ENCODE assay signal across 8 cellular contexts in genomic region chr6:150599199-150600002, GRCh38. TPM values are rescaled to one million over a fixed set of nuclear protein-coding genes. Genes with fewer than 3 reads are reported as not detected.
DNase-seq lines count a peak whose midpoint lies in the region; ATAC-seq, FAIRE-seq and TF ChIP-seq lines count a peak whose summit lies in the region.

Gene PLEKHG1, plus strand, starts transcription at chr6:150599885. Its CDS starts 133,797 bp downstream, at chr6:150733682.

- H3K4me2 ChIP-seq in keratinocyte (ENCODE audit: control insufficient read depth, extremely low read depth, insufficient read depth, low read depth, low read length), result peak within 1 kb of the TSS; percentile 84

- H3K27ac ChIP-seq in keratinocyte (ENCODE audit: control insufficient read depth, insufficient read depth, low read length), result no peak within 1 kb of the TSS

- DNase-seq in GM03348 (ENCODE audit: low spot score) (peak; percentile 83), Kasumi-1 (lab: John Stamatoyannopoulos, UW) (peak; percentile 40 to 50), keratinocyte (ENCODE audit: low read depth, low spot score) (no peak), D721Med (ENCODE audit: insufficient read length, low spot score) (no peak)
- peak; percentile 21 to 50 for DNase-seq in central memory CD8-positive, alpha-beta T cell (ENCODE audit: low spot score in 2 of 2)
- peak; percentile 24 to 47 (median 25) for DNase-seq in stimulated activated CD4-positive, alpha-beta T cell treated with anti-CD3 and anti-CD28 coated beads, Interleukin-12 subunit alpha, Interleukin-12 subunit beta, amount 100 ng/mL, for 48 hours (ENCODE audit: low read depth in 2 of 3, low spot score in 1 of 3)

- peak within 1 kb of the TSS; percentile 88 for H3K27ac Mint-ChIP-seq in central memory CD8-positive, alpha-beta T cell (ENCODE audit: low read depth)

- peaks cover 18% of the 10 kb centered on the region for H3K4me1 Mint-ChIP-seq in central memory CD8-positive, alpha-beta T cell

- no peaks in the 10 kb centered on the region for H4K20me1 ChIP-seq in keratinocyte (ENCODE audit: control insufficient read depth, extremely low read depth, insufficient read depth, low read length)

- H3K79me2 ChIP-seq in keratinocyte (ENCODE audit: control insufficient read depth, insufficient read depth, low read length), result no peaks in the 10 kb centered on the region

- peaks cover 6% of the 10 kb centered on the region for H3K36me3 Mint-ChIP-seq in central memory CD8-positive, alpha-beta T cell (ENCODE audit: insufficient read depth)

- ATAC-seq in GM21825 (IDR thresholded peaks at IDR 0.05; ENCODE audit: unreplicated experiment), result peak; percentile 76
- ATAC-seq in central memory CD8-positive, alpha-beta T cell (replicated peaks; ENCODE audit: extremely low read depth, poor library complexity, severe bottlenecking), result peak; percentile 68

- H3K9me3 Mint-ChIP-seq in central memory CD8-positive, alpha-beta T cell, result no peaks in the 10 kb centered on the region

- dilution Hi-C loops in keratinocyte (cut with MboI; ENCODE audit: extremely low pct_ligation_motif_present, low sequenced_read_pairs), result no loop called here

- no peak for TF ChIP-seq CTCF in WI38 (IDR thresholded peaks at IDR 0.05; ENCODE audit: low read depth, low read length)
- no peak for TF ChIP-seq CTCF in keratinocyte (optimal IDR thresholded peaks at IDR 0.05 in 1 of 3, IDR thresholded peaks at IDR 0.05 in 1 of 3, conservative IDR thresholded peaks at IDR 0.05 in 1 of 3; ENCODE audit: extremely low read depth in 1 of 3, insufficient read depth in 2 of 3, low read length in 3 of 3)
- no peak for TF ChIP-seq CTCF in D721Med (IDR thresholded peaks at IDR 0.05; ENCODE audit: insufficient read depth, missing control alignments)

- H3K9me3 ChIP-seq in keratinocyte (ENCODE audit: control insufficient read depth, low read depth, low read length), result no peaks in the 10 kb centered on the region

- peak within 1 kb of the TSS; percentile 72 for H2AFZ ChIP-seq in keratinocyte (ENCODE audit: control insufficient read depth, low read length)

- no peaks in the 10 kb centered on the region for H3K9me1 ChIP-seq in keratinocyte (ENCODE audit: control insufficient read depth, extremely low read depth, insufficient read depth, low read length)

- H3K4me3 ChIP-seq in WI38 (ENCODE audit: low read depth, low read length), result peak within 1 kb of the TSS; percentile 42
- H3K4me3 ChIP-seq in keratinocyte (ENCODE audit: control insufficient read depth in 2 of 3, extremely low read depth in 1 of 3, insufficient read depth in 2 of 3, low read depth in 1 of 3, low read length in 3 of 3), result peak within 1 kb of the TSS; percentile 71 to 82 (median 74)

- no peaks in the 10 kb centered on the region for H3K4me1 ChIP-seq in keratinocyte (ENCODE audit: control insufficient read depth, extremely low read depth, insufficient read depth, low read length)

- peaks cover 25% of the 10 kb centered on the region for H3K27me3 ChIP-seq in keratinocyte (ENCODE audit: control insufficient read depth, extremely low read depth, insufficient read depth, low read length)

- no peak for FAIRE-seq in keratinocyte (lab: Jason Lieb, UNC)
- FAIRE-seq in D721Med (lab: Jason Lieb, UNC), result no peak

- H3K27me3 Mint-ChIP-seq in central memory CD8-positive, alpha-beta T cell, result no peaks in the 10 kb centered on the region

- no peaks in the 10 kb centered on the region for H3K36me3 ChIP-seq in keratinocyte (ENCODE audit: control insufficient read depth in 2 of 2, extremely low read depth in 1 of 2, insufficient read depth in 2 of 2, low read length in 2 of 2)

- H3K4me3 Mint-ChIP-seq in central memory CD8-positive, alpha-beta T cell, result peak within 1 kb of the TSS; percentile 88

- peak within 1 kb of the TSS; percentile 42 for H3K9ac ChIP-seq in keratinocyte (ENCODE audit: control insufficient read depth, extremely low read depth, insufficient read depth, low read length)

RNA-seq across cellular contexts. Expression of gene PLEKHG1, which starts in this region (rescaled TPM):
- 3.1 to 5.5 TPM (median 3.8 TPM) in 3 replicates for polyA plus RNA-seq in keratinocyte
- 4.6 TPM for polyA plus RNA-seq in keratinocyte (2011; ENCODE audit: low read depth)
- polyA plus RNA-seq in keratinocyte (2011; cell fraction: cytosol; rRNA removed), result 3.6 and 4.8 TPM in 2 replicates
- polyA plus RNA-seq in keratinocyte (2011; cell fraction: nucleus; rRNA removed), result 13.2 and 13.5 TPM in 2 replicates
- 4.1 and 8.8 TPM in 2 replicates for polyA plus RNA-seq in keratinocyte (2012; ENCODE audit: low replicate concordance)
- 9.0 to 15.1 TPM (median 14.4 TPM) in 3 replicates for polyA minus RNA-seq in keratinocyte
- polyA minus RNA-seq in keratinocyte (2011; cell fraction: cytosol; rRNA and poly(A)+ RNA removed), result 11.1 TPM
- polyA minus RNA-seq in keratinocyte (2011; cell fraction: nucleus; rRNA and poly(A)+ RNA removed), result 26.2 and 43.1 TPM in 2 replicates

Comparison
In these comparisons a context has a peak if more than half of its experiments do, and no peak if none do; other contexts are left out.
1. DNase-seq: peak in GM03348 (single experiment), Kasumi-1 (2 of 2), central memory CD8-positive, alpha-beta T cell (2 of 2) and stimulated activated CD4-positive, alpha-beta T cell treated with anti-CD3 and anti-CD28 coated beads, Interleukin-12 subunit alpha, Interleukin-12 subunit beta, amount 100 ng/mL, for 48 hours (3 of 3); none in keratinocyte (single experiment) and D721Med (single experiment).